9 cellular contexts compared by ENCODE assay signal in genomic region chr1:111219466-111220286, GRCh38. TPM values are rescaled to one million over a fixed set of nuclear protein-coding genes. Genes with fewer than 3 reads are reported as not detected.
DNase-seq lines count a peak whose midpoint lies in the region; ATAC-seq and TF ChIP-seq lines count a peak whose summit lies in the region.
"Had no signal": no experiment of that assay in that cellular context is flagged by ENCODE, and none has a peak within 500 bp of the region (broad histone marks: within the 10 kb centered on the region; RNA-seq: fewer than 3 reads in every experiment).

No MANE protein-coding gene starts in this region.

- peaks cover 56% of the 10 kb centered on the region for H3K79me2 ChIP-seq in DND-41 (ENCODE audit: insufficient read depth, low read length)

- H3K36me3 ChIP-seq in DND-41 (ENCODE audit: insufficient read depth, low read length) (no peaks in the 10 kb centered on the region), KOPT-K1 (ENCODE audit: insufficient read depth, low read length) (no peaks in the 10 kb centered on the region), ascending aorta (no peaks in the 10 kb centered on the region)
- H3K36me3 ChIP-seq: thoracic aorta had no signal

- H3K4me1 ChIP-seq in DND-41 (ENCODE audit: insufficient read depth, low read length) = peaks cover 99% of the 10 kb centered on the region
- peaks cover 0 to 4% of the 10 kb centered on the region in 2 donors for H3K4me1 ChIP-seq in ascending aorta

- H3K9me3 Mint-ChIP-seq in activated naive CD8-positive, alpha-beta T cell treated with anti-CD3 and anti-CD28 coated beads, Interleukin-2, amount 50 U/mL, for 24 hours = no peaks in the 10 kb centered on the region

- H2AFZ ChIP-seq in DND-41 (ENCODE audit: low read depth, low read length) = no peak overlapping the region

- peak overlapping the region; percentile 61 for H3K4me2 ChIP-seq in DND-41 (ENCODE audit: insufficient read depth, low read length)

- H3K36me3 Mint-ChIP-seq in activated naive CD8-positive, alpha-beta T cell treated with anti-CD3 and anti-CD28 coated beads, Interleukin-2, amount 50 U/mL, for 24 hours (ENCODE audit: low read depth) = peaks cover 2% of the 10 kb centered on the region

- H4K20me1 ChIP-seq in DND-41 (ENCODE audit: insufficient read depth, low read length) = no peaks in the 10 kb centered on the region

- H3K9ac ChIP-seq in DND-41 (ENCODE audit: low read depth, low read length) = peak overlapping the region; percentile 67

- no peaks in the 10 kb centered on the region for H3K27me3 ChIP-seq in DND-41 (ENCODE audit: insufficient read depth, low read length, poor library complexity)
- no peaks in the 10 kb centered on the region for H3K27me3 ChIP-seq in ascending aorta

- H3K4me3 Mint-ChIP-seq in activated naive CD8-positive, alpha-beta T cell treated with anti-CD3 and anti-CD28 coated beads, Interleukin-2, amount 50 U/mL, for 24 hours = peak overlapping the region; percentile 57

- H3K9me3 ChIP-seq in DND-41 (ENCODE audit: insufficient read depth, low read length, severe bottlenecking) = no peaks in the 10 kb centered on the region
- no peaks in the 10 kb centered on the region for H3K9me3 ChIP-seq in KOPT-K1 (ENCODE audit: insufficient read depth, low read length, poor library complexity, severe bottlenecking)
- H3K9me3 ChIP-seq in ascending aorta = no peaks in the 10 kb centered on the region
- H3K9me3 ChIP-seq: thoracic aorta had no signal

- intact Hi-C loops in ascending aorta (cut with DNase I) = loop anchor here (10.0 kb wide), 1 partner anchor 555 kb away; no protein-coding TSS in a partner anchor

- H3K4me3 ChIP-seq in DND-41 (ENCODE audit: low read depth in 1 of 2, low read length in 2 of 2) (peak overlapping the region in 1 of 2 experiments; percentile 29; a peak in 1 of 4 replicates), ascending aorta (no peak overlapping the region)
- H3K4me3 ChIP-seq: thoracic aorta had no signal

- TF ChIP-seq CTCF in DND-41 (IDR thresholded peaks at IDR 0.05; ENCODE audit: borderline replicate concordance, extremely low read depth, low read length, poor library complexity, severe bottlenecking) (no peak), ascending aorta (IDR thresholded peaks at IDR 0.05) (no peak)

- H3K4me1 Mint-ChIP-seq in activated naive CD8-positive, alpha-beta T cell treated with anti-CD3 and anti-CD28 coated beads, Interleukin-2, amount 50 U/mL, for 24 hours = peaks cover 94% of the 10 kb centered on the region

- DNase-seq in DND-41 (peak; percentile 53), ascending aorta (ENCODE audit: low spot score in 2 of 2) (no peak), HPDE6-E6E7 (ENCODE audit: extremely low spot score) (no peak)
- DNase-seq in activated naive CD8-positive, alpha-beta T cell treated with anti-CD3 and anti-CD28 coated beads, Interleukin-2, amount 50 U/mL, for 24 hours = peak; percentile 61

- no peaks in the 10 kb centered on the region for H3K27me3 Mint-ChIP-seq in activated naive CD8-positive, alpha-beta T cell treated with anti-CD3 and anti-CD28 coated beads, Interleukin-2, amount 50 U/mL, for 24 hours

- no peak for ATAC-seq in DND-41 (ENCODE audit: insufficient read depth, low read depth)
- peak; percentile 27 for ATAC-seq in GM21367 (IDR thresholded peaks at IDR 0.05; ENCODE audit: unreplicated experiment)
- ATAC-seq in activated naive CD8-positive, alpha-beta T cell treated with anti-CD3 and anti-CD28 coated beads, Interleukin-2, amount 50 U/mL, for 24 hours = peak; percentile 50
- ATAC-seq in GM19035 (IDR thresholded peaks at IDR 0.05; ENCODE audit: unreplicated experiment) = no peak
- ATAC-seq in HG02970 (IDR thresholded peaks at IDR 0.05; ENCODE audit: low FRiP score, unreplicated experiment) = no peak

- H3K27ac ChIP-seq in DND-41 (ENCODE audit: low read length) (peak overlapping the region; percentile 97), KOPT-K1 (ENCODE audit: low read depth, low read length, poor library complexity, severe bottlenecking) (peak overlapping the region; percentile 99), ascending aorta (no peak overlapping the region)
- H3K27ac ChIP-seq: thoracic aorta had no signal

- H3K27ac Mint-ChIP-seq in activated naive CD8-positive, alpha-beta T cell treated with anti-CD3 and anti-CD28 coated beads, Interleukin-2, amount 50 U/mL, for 24 hours = peak overlapping the region; percentile 95

RNA-seq across cellular contexts. Expression of gene CHI3L2, which starts 7.8 kb away (rescaled TPM):
- 10.1 TPM for total RNA-seq in ascending aorta

RNA-seq across cellular contexts. Expression of gene DENND2D, which starts 19.2 kb away (rescaled TPM):
- total RNA-seq in ascending aorta = 4.4 TPM

Comparison
In these comparisons a context has a peak if more than half of its experiments do, and no peak if none do; other contexts are left out.
1. ATAC-seq: peak in GM21367 (single experiment) and activated naive CD8-positive, alpha-beta T cell treated with anti-CD3 and anti-CD28 coated beads, Interleukin-2, amount 50 U/mL, for 24 hours (single experiment); none in DND-41 (single experiment), GM19035 (single experiment) and HG02970 (single experiment).
2. DNase-seq: peak in DND-41 (single experiment) and activated naive CD8-positive, alpha-beta T cell treated with anti-CD3 and anti-CD28 coated beads, Interleukin-2, amount 50 U/mL, for 24 hours (single experiment); none in ascending aorta (0 of 2) and HPDE6-E6E7 (single experiment).
3. H3K27ac ChIP-seq: peak in DND-41 (single experiment) and KOPT-K1 (single experiment); none in ascending aorta (0 of 2).